31 cellular contexts compared by ENCODE assay signal in genomic region chr6:72111611-72112010, GRCh38.
"Had no signal": no experiment of that assay in that cellular context is flagged by ENCODE, and none has a peak within 500 bp of the region (broad histone marks: within the 10 kb centered on the region; RNA-seq: fewer than 3 reads in every experiment).

No MANE protein-coding gene starts in this region.

- DNase-seq: activated CD4-positive, alpha-beta T cell treated with anti-CD3 and anti-CD28 coated beads for 1 hour; activated CD4-positive, alpha-beta T cell treated with anti-CD3 and anti-CD28 coated beads for 48 hours; activated CD4-positive, alpha-beta T cell treated with anti-CD3 and anti-CD28 coated beads, Interleukin-2, amount 50 U/mL, for 4 hours; activated CD4-positive, CD25-positive, alpha-beta regulatory T cell; activated CD8-positive, alpha-beta T cell treated with anti-CD3 and anti-CD28 coated beads for 36 hours; activated effector memory CD4-positive, alpha-beta T cell treated with anti-CD3 and anti-CD28 coated beads, Interleukin-2, amount 50 U/mL, for 16 hours; activated naive CD4-positive, alpha-beta T cell; activated naive CD4-positive, alpha-beta T cell treated with anti-CD3 and anti-CD28 coated beads, Interleukin-2, amount 50 U/mL, for 16 hours; activated naive CD8-positive, alpha-beta T cell treated with anti-CD3 and anti-CD28 coated beads for 36 hours; activated T-cell treated with anti-CD3 and anti-CD28 coated beads, Interleukin-2, amount 50 U/mL, for 1 hour; activated T-cell treated with anti-CD3 and anti-CD28 coated beads, Interleukin-2, amount 50 U/mL, for 72 hours; amniotic stem cell; aorta; NCI-H1092 treated with DMSO at 0.1 percent for 48 hours; NCI-H1417; NCI-H187 treated with DMSO at 0.1 percent for 48 hours; NCI-H2081; NCI-H2171 treated with DMSO at 0.1 percent for 48 hours; NCI-H2227 treated with DMSO at 0.1 percent for 48 hours; NCI-H526; NCI-H748 treated with DMSO at 0.1 percent for 48 hours; NK-92 treated with Interleukin-12 subunit alpha and Interleukin-12 subunit beta, amount 100 ng/mL, for 24 hours; PC-9; SIG-M5; SW 1271; T-helper 1 cell; T-helper 2 cell; T-helper 9 cell had no signal

- H3K36me3 ChIP-seq: cardiac muscle cell had no signal

- H3K4me3 ChIP-seq: cardiac muscle cell, PC-9 had no signal

- H3K27me3 ChIP-seq: cardiac muscle cell had no signal

- ATAC-seq: activated CD8-positive, alpha-beta T cell treated with anti-CD3 and anti-CD28 coated beads for 36 hours; activated T-cell treated with anti-CD3 and anti-CD28 coated beads, Interleukin-2, amount 50 U/mL, for 72 hours; activated T-helper 17 cell treated with anti-CD3 and anti-CD28 coated beads, Interleukin-2, amount 50 U/mL, for 72 hours; Right ventricle myocardium inferior had no signal
